ENCODE assay signal across 1 cellular context in genomic region chr11:7520011-7520942, GRCh38.
TF ChIP-seq lines count a peak whose summit lies in the region.

No MANE protein-coding gene starts in this region.

TF ChIP-seq in GM12878, 131 proteins besides CTCF, POLR2A, EP300 and RAD21 (continued from another document):
- TF ChIP-seq, protein P1, sequence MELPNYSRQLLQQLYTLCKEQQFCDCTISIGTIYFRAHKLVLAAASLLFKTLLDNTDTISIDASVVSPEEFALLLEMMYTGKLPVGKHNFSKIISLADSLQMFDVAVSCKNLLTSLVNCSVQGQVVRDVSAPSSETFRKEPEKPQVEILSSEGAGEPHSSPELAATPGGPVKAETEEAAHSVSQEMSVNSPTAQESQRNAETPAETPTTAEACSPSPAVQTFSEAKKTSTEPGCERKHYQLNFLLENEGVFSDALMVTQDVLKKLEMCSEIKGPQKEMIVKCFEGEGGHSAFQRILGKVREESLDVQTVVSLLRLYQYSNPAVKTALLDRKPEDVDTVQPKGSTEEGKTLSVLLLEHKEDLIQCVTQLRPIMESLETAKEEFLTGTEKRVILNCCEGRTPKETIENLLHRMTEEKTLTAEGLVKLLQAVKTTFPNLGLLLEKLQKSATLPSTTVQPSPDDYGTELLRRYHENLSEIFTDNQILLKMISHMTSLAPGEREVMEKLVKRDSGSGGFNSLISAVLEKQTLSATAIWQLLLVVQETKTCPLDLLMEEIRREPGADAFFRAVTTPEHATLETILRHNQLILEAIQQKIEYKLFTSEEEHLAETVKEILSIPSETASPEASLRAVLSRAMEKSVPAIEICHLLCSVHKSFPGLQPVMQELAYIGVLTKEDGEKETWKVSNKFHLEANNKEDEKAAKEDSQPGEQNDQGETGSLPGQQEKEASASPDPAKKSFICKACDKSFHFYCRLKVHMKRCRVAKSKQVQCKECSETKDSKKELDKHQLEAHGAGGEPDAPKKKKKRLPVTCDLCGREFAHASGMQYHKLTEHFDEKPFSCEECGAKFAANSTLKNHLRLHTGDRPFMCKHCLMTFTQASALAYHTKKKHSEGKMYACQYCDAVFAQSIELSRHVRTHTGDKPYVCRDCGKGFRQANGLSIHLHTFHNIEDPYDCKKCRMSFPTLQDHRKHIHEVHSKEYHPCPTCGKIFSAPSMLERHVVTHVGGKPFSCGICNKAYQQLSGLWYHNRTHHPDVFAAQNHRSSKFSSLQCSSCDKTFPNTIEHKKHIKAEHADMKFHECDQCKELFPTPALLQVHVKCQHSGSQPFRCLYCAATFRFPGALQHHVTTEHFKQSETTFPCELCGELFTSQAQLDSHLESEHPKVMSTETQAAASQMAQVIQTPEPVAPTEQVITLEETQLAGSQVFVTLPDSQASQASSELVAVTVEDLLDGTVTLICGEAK (IDR thresholded peaks at IDR 0.05; ENCODE audit: borderline replicate concordance) = peak; percentile 15; the same call in 1 of the 2 replicates
- 0 out of 2 replicates have a peak, but pooled peaks have one; percentile 23 for TF ChIP-seq EED (IDR thresholded peaks at IDR 0.05; ENCODE audit: low read depth)
- TF ChIP-seq HDAC2 (IDR thresholded peaks at IDR 0.05) = no peak
- TF ChIP-seq ZNF687 (IDR thresholded peaks at IDR 0.05) = peak; percentile 79
- TF ChIP-seq E4F1 (IDR thresholded peaks at IDR 0.05; ENCODE audit: borderline replicate concordance, partially characterized antibody) = no peak
- TF ChIP-seq, protein P2, sequence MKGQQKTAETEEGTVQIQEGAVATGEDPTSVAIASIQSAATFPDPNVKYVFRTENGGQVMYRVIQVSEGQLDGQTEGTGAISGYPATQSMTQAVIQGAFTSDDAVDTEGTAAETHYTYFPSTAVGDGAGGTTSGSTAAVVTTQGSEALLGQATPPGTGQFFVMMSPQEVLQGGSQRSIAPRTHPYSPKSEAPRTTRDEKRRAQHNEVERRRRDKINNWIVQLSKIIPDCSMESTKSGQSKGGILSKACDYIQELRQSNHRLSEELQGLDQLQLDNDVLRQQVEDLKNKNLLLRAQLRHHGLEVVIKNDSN (IDR thresholded peaks at IDR 0.05; ENCODE audit: borderline replicate concordance, extremely low read length, insufficient read depth, low read depth, low read length) = no peak
- TF ChIP-seq TAF1 (IDR thresholded peaks at IDR 0.05; ENCODE audit: borderline replicate concordance, low read depth, low read length) = peak; percentile 22; the same call in 1 of the 2 replicates
- TF ChIP-seq RBBP5 (conservative IDR thresholded peaks at IDR 0.05) = no peak
- 0 out of 2 replicates have a peak, but pooled peaks have one; percentile 28 for TF ChIP-seq IRF4 (IDR thresholded peaks at IDR 0.05; ENCODE audit: low read depth, low read length)
- TF ChIP-seq RFX5 (IDR thresholded peaks at IDR 0.05; ENCODE audit: low read depth, low read length) = no peak
- TF ChIP-seq MTA3 (IDR thresholded peaks at IDR 0.05; ENCODE audit: borderline replicate concordance, low read length) = no peak; the same call in 1 of the 2 replicates
- TF ChIP-seq, protein P3, sequence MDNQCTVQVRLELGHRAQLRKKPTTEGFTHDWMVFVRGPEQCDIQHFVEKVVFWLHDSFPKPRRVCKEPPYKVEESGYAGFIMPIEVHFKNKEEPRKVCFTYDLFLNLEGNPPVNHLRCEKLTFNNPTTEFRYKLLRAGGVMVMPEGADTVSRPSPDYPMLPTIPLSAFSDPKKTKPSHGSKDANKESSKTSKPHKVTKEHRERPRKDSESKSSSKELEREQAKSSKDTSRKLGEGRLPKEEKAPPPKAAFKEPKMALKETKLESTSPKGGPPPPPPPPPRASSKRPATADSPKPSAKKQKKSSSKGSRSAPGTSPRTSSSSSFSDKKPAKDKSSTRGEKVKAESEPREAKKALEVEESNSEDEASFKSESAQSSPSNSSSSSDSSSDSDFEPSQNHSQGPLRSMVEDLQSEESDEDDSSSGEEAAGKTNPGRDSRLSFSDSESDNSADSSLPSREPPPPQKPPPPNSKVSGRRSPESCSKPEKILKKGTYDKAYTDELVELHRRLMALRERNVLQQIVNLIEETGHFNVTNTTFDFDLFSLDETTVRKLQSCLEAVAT (IDR thresholded peaks at IDR 0.05) = 0 out of 2 replicates have a peak, but pooled peaks have one; percentile 5
